ENCODE assay signal across 16 cellular contexts in genomic region chr6:144741659-144742058, GRCh38.
A peak's percentile ranks its signal among the peaks of the same experiment; 100 is the strongest.
DNase-seq lines count a peak whose midpoint lies in the region; ATAC-seq and TF ChIP-seq lines count a peak whose summit lies in the region.
"Had no signal": no experiment of that assay in that cellular context is flagged by ENCODE, and none has a peak within 500 bp of the region (broad histone marks: within the 10 kb centered on the region; RNA-seq: fewer than 3 reads in every experiment).

No MANE protein-coding gene starts in this region.

- H3K4ac ChIP-seq in H9 (ENCODE audit: low read depth, low read length), result no peak overlapping the region

- H2BK20ac ChIP-seq in H9 (ENCODE audit: low read depth, low read length, poor library complexity, severe bottlenecking), result no peak overlapping the region

- no peaks in the 10 kb centered on the region for H3K23me2 ChIP-seq in H9 (ENCODE audit: insufficient read length, low read depth, low read length, poor library complexity, severe bottlenecking)

- no peaks in the 10 kb centered on the region; the same call in 1 of the 2 replicates for H3K27me3 Mint-ChIP-seq in H9 (ENCODE audit: low read depth)
- peaks cover 3% of the 10 kb centered on the region for H3K27me3 Mint-ChIP-seq in nephron progenitor cell (ENCODE audit: low read depth, poor library complexity)
- H3K27me3 Mint-ChIP-seq in CD14-positive monocyte (ENCODE audit: low read depth in 3 of 3), result no peaks in the 10 kb centered on the region

- H3K79me1 ChIP-seq in H9 (ENCODE audit: insufficient read depth, low read depth, low read length, poor library complexity, severe bottlenecking), result no peaks in the 10 kb centered on the region

- H3K14ac ChIP-seq in H9 (ENCODE audit: insufficient read depth, low read length), result no peak overlapping the region

- no peak overlapping the region for H2BK120ac ChIP-seq in H9 (ENCODE audit: low read depth, low read length, poor library complexity, severe bottlenecking)

- no peak for DNase-seq in H9
- peak; percentile 85 for DNase-seq in NCI-H774 (lab: John Stamatoyannopoulos, UW)
- no peak for DNase-seq in left colon
- DNase-seq in nephron progenitor cell, result no peak
- DNase-seq in CD14-positive monocyte (ENCODE audit: low spot score), result no peak
- no peak for DNase-seq in HCEC 1CT
- DNase-seq: BE2C; DMS 273 treated with DMSO at 0.1 percent for 48 hours; NCI-H187; NCI-H2171; NCI-H510A; NK-92 treated with Interleukin-12 subunit alpha and Interleukin-12 subunit beta, amount 100 ng/mL, for 24 hours; OCI-M1 had no signal

- H3K9me3 Mint-ChIP-seq in H9 (no peaks in the 10 kb centered on the region), nephron progenitor cell (no peaks in the 10 kb centered on the region), CD14-positive monocyte (peaks cover 0 to under 1% (median 0%) of the 10 kb centered on the region in 7 donors)

- peaks cover 22% of the 10 kb centered on the region in 2 experiments for H3K4me1 Mint-ChIP-seq in H9
- H3K4me1 Mint-ChIP-seq in nephron progenitor cell, result peaks cover 33% of the 10 kb centered on the region
- no peaks in the 10 kb centered on the region for H3K4me1 Mint-ChIP-seq in CD14-positive monocyte

- H3K27ac Mint-ChIP-seq in H9 (peak overlapping the region in 2 of 3 experiments; percentile 39 to 62; a peak in 5 of 7 replicates), nephron progenitor cell (peak overlapping the region; percentile 58), CD14-positive monocyte (peak overlapping the region in 3 of 7 donors; percentile 1 to 41 (median 3))

- H3K27ac ChIP-seq in H9 (ENCODE audit: insufficient read length, low read depth, low read length), result no peak overlapping the region

- H3K27me3 ChIP-seq in H9 (ENCODE audit: insufficient read depth, low read length), result no peaks in the 10 kb centered on the region
- H3K27me3 ChIP-seq: BE2C had no signal

- H3K36me3 Mint-ChIP-seq in H9 (ENCODE audit: insufficient read depth in 1 of 3, low read depth in 3 of 3) (peaks cover 0 to 4% (median 0%) of the 10 kb centered on the region in 3 experiments; a peak in 1 of 7 replicates), nephron progenitor cell (ENCODE audit: low read depth) (peaks cover 3% of the 10 kb centered on the region), CD14-positive monocyte (peaks cover 39 to 45% of the 10 kb centered on the region in 2 donors)

- 0 out of 2 replicates have a peak, but pooled peaks cover 2% of the 10 kb centered on the region for H3K4me1 ChIP-seq in H9 (ENCODE audit: insufficient read depth, low read length)

- H4K20me1 ChIP-seq in H9 (ENCODE audit: control insufficient read depth, insufficient read depth, insufficient read length), result no peaks in the 10 kb centered on the region

- H2BK12ac ChIP-seq in H9 (ENCODE audit: insufficient read length, low read depth, low read length), result no peak overlapping the region

- H3K18ac ChIP-seq in H9 (ENCODE audit: insufficient read length, low read depth, low read length), result no peak overlapping the region

- no peak overlapping the region for H2BK15ac ChIP-seq in H9 (ENCODE audit: low read depth, low read length)

- H3K9me3 ChIP-seq in H9 (ENCODE audit: control insufficient read depth, low read depth, low read length), result no peaks in the 10 kb centered on the region
- H3K9me3 ChIP-seq: BE2C had no signal

- WGBS in H9 (ENCODE audit: extremely low coverage, insufficient read length, low lambda C conversion rate), result no CpG with 5 or more reads among the region's 3 CpGs

- no peaks in the 10 kb centered on the region for H3K79me2 ChIP-seq in H9 (ENCODE audit: insufficient read depth, low read length)

- H4K8ac ChIP-seq in H9 (replicated peaks; ENCODE audit: insufficient read length, low read depth, low read length), result no peak overlapping the region

- ATAC-seq in left colon (peak; percentile 15), GM19467 (IDR thresholded peaks at IDR 0.05; ENCODE audit: unreplicated experiment) (no peak)
- ATAC-seq: HCT116, K562 had no signal

- intact Hi-C loops in left colon (cut with DNase I, micrococcal nuclease) (no loop called here), CD14-positive monocyte (cut with micrococcal nuclease) (no loop called here)

- TF ChIP-seq CTCF in H9 (conservative IDR thresholded peaks at IDR 0.05) (no peak), nephron progenitor cell (IDR thresholded peaks at IDR 0.05) (no peak), CD14-positive monocyte (IDR thresholded peaks at IDR 0.05) (no peak)

- no peak overlapping the region for H4K5ac ChIP-seq in H9 (ENCODE audit: insufficient read length, low read depth, low read length)

- H3K4me3 Mint-ChIP-seq in H9 (no peak overlapping the region), nephron progenitor cell (no peak overlapping the region), CD14-positive monocyte (no peak overlapping the region)

- H3T11ph ChIP-seq in H9 (ENCODE audit: low read length), result no peak overlapping the region

- H3K4me2 ChIP-seq in H9 (ENCODE audit: insufficient read depth, insufficient read length, low read length), result no peak overlapping the region

- no peak overlapping the region for H2BK5ac ChIP-seq in H9 (ENCODE audit: insufficient read length, low read length)

- H4K91ac ChIP-seq in H9 (ENCODE audit: insufficient read length, low read depth, low read length), result no peak overlapping the region

- H3K9ac ChIP-seq in H9 (ENCODE audit: extremely low read depth, insufficient read length, low read length), result no peak overlapping the region

- no peak overlapping the region for H3K56ac ChIP-seq in H9 (ENCODE audit: insufficient read length, low read depth, low read length)

- no peak overlapping the region for H2AK5ac ChIP-seq in H9 (ENCODE audit: insufficient read length, low read length)

- H3K23ac ChIP-seq in H9 (ENCODE audit: insufficient read length, low read depth, low read length), result no peak overlapping the region

- H2AFZ ChIP-seq in H9 (ENCODE audit: low read length), result no peak overlapping the region
